ENCODE assay signal across 1 cellular context in the genomic region with DNA sequence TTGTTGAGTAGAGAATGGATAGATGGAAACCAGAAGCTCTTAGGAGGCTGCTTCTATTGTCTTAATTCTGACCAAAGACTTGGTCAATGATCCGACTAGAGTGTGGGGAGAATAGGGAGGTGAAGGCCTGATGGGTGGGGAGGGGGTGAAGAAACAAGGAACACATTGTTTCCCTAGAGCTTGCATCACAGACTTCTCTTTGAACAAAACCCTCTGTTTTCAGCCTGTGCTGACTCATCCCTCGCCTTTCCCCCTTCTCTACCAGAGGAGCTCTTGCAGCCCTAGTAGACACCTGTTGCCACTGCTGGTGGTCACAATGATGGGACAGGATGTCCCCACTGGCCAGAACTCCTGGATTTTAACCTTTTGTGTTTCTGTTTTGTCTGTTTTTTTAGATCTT.
A peak's percentile ranks its signal among the peaks of the same experiment; 100 is the strongest.
TF ChIP-seq lines count a peak whose summit lies in the region.

No MANE protein-coding gene starts in this region.

TF ChIP-seq in HepG2, 621 proteins besides CTCF, POLR2A, EP300 and RAD21 (continued from another document):
- TF ChIP-seq, protein P1, sequence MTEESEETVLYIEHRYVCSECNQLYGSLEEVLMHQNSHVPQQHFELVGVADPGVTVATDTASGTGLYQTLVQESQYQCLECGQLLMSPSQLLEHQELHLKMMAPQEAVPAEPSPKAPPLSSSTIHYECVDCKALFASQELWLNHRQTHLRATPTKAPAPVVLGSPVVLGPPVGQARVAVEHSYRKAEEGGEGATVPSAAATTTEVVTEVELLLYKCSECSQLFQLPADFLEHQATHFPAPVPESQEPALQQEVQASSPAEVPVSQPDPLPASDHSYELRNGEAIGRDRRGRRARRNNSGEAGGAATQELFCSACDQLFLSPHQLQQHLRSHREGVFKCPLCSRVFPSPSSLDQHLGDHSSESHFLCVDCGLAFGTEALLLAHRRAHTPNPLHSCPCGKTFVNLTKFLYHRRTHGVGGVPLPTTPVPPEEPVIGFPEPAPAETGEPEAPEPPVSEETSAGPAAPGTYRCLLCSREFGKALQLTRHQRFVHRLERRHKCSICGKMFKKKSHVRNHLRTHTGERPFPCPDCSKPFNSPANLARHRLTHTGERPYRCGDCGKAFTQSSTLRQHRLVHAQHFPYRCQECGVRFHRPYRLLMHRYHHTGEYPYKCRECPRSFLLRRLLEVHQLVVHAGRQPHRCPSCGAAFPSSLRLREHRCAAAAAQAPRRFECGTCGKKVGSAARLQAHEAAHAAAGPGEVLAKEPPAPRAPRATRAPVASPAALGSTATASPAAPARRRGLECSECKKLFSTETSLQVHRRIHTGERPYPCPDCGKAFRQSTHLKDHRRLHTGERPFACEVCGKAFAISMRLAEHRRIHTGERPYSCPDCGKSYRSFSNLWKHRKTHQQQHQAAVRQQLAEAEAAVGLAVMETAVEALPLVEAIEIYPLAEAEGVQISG (CRISPR knock-in tag; IDR thresholded peaks at IDR 0.05), result 0 out of 2 replicates have a peak, but pooled peaks have one; percentile 18
- TF ChIP-seq ZFP36 (IDR thresholded peaks at IDR 0.05; ENCODE audit: borderline replicate concordance, low read depth, low read length, partially characterized antibody) (no peak), FOXO1 (CRISPR knock-in tag; IDR thresholded peaks at IDR 0.05) (peak; percentile 67), YEATS2 (CRISPR knock-in tag; IDR thresholded peaks at IDR 0.05; ENCODE audit: borderline replicate concordance) (peak; percentile 54; the same call in 1 of the 2 replicates), ZKSCAN8 (CRISPR knock-in tag; IDR thresholded peaks at IDR 0.05; ENCODE audit: borderline replicate concordance) (peak; percentile 71; the same call in 1 of the 2 replicates), ZNF724P (CRISPR knock-in tag; IDR thresholded peaks at IDR 0.05; ENCODE audit: borderline replicate concordance) (no peak), RBM39 (IDR thresholded peaks at IDR 0.05; ENCODE audit: low read depth, low read length, poor library complexity, severe bottlenecking) (no peak)
- TF ChIP-seq, protein P2, sequence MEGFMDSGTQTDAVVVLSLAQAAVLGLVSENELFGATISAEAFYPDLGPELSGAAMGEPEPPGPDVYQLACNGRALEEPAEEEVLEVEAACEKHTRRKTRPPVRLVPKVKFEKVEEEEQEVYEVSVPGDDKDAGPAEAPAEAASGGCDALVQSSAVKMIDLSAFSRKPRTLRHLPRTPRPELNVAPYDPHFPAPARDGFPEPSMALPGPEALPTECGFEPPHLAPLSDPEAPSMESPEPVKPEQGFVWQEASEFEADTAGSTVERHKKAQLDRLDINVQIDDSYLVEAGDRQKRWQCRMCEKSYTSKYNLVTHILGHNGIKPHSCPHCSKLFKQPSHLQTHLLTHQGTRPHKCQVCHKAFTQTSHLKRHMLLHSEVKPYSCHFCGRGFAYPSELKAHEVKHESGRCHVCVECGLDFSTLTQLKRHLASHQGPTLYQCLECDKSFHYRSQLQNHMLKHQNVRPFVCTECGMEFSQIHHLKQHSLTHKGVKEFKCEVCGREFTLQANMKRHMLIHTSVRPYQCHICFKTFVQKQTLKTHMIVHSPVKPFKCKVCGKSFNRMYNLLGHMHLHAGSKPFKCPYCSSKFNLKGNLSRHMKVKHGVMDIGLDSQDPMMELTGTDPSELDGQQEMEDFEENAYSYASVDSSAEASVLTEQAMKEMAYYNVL (CRISPR knock-in tag; IDR thresholded peaks at IDR 0.05; ENCODE audit: borderline replicate concordance), result peak; percentile 82; the same call in 1 of the 2 replicates
